In genomic region chr2:130378898-130379214, GRCh38 we compare ENCODE assay signal across 1 cellular context.
TF ChIP-seq lines count a peak whose summit lies in the region.

No MANE protein-coding gene starts in this region.

TF ChIP-seq in K562, 482 proteins besides CTCF, POLR2A, EP300 and RAD21 (continued from another document):
- TF ChIP-seq THRA (IDR thresholded peaks at IDR 0.05) (no peak), CSDE1 (IDR thresholded peaks at IDR 0.05) (no peak), ZNF592 (IDR thresholded peaks at IDR 0.05) (peak; percentile 34; the same call in 1 of the 2 replicates), SOX6 (IDR thresholded peaks at IDR 0.05) (no peak), FOXA3 (CRISPR knock-in tag; conservative IDR thresholded peaks at IDR 0.05 in 1 of 2, IDR thresholded peaks at IDR 0.05 in 1 of 2) (no peak), MYC (IDR thresholded peaks at IDR 0.05; ENCODE audit: low read depth, low read length) (no peak), MYC (CRISPR knock-in tag; IDR thresholded peaks at IDR 0.05; ENCODE audit: borderline replicate concordance, low read depth) (no peak), WHSC1 (IDR thresholded peaks at IDR 0.05; ENCODE audit: low read length) (no peak), ZNF280B (CRISPR knock-in tag; IDR thresholded peaks at IDR 0.05) (no peak), NEUROD1 (IDR thresholded peaks at IDR 0.05; ENCODE audit: borderline replicate concordance, low read depth, low read length, partially characterized antibody) (no peak), PPARD (CRISPR knock-in tag; IDR thresholded peaks at IDR 0.05) (no peak), ZNF408 (CRISPR knock-in tag; IDR thresholded peaks at IDR 0.05; ENCODE audit: low read depth) (no peak), TAF9B (IDR thresholded peaks at IDR 0.05; ENCODE audit: partially characterized antibody) (no peak), ILK (tag; IDR thresholded peaks at IDR 0.05; ENCODE audit: borderline replicate concordance, low read depth) (no peak), BRF1 (IDR thresholded peaks at IDR 0.05; ENCODE audit: borderline replicate concordance, extremely low read depth, insufficient read length) (no peak), PCBP1 (IDR thresholded peaks at IDR 0.05; ENCODE audit: low read depth, low read length, poor library complexity, severe bottlenecking) (no peak), ZBTB7A (IDR thresholded peaks at IDR 0.05; ENCODE audit: borderline replicate concordance, control insufficient read depth, low read depth, low read length) (no peak), POLR2AphosphoS2 (IDR thresholded peaks at IDR 0.05; ENCODE audit: low read length) (no peak), GTF2A2 (tag; IDR thresholded peaks at IDR 0.05) (no peak), NFE2 (IDR thresholded peaks at IDR 0.05; ENCODE audit: low read depth) (no peak), ZNF24 (IDR thresholded peaks at IDR 0.05) (no peak), ZNF586 (CRISPR knock-in tag; conservative IDR thresholded peaks at IDR 0.05) (no peak), EP400 (IDR thresholded peaks at IDR 0.05) (no peak; the same call in 1 of the 2 replicates), ZBTB17 (CRISPR knock-in tag; IDR thresholded peaks at IDR 0.05) (no peak), MTA3 (IDR thresholded peaks at IDR 0.05; ENCODE audit: borderline replicate concordance) (no peak), SRSF9 (IDR thresholded peaks at IDR 0.05; ENCODE audit: borderline replicate concordance, low read depth, low read length) (no peak), E2F5 (CRISPR knock-in tag; IDR thresholded peaks at IDR 0.05) (no peak), TAF7 (tag; IDR thresholded peaks at IDR 0.05) (no peak), HCFC1 (IDR thresholded peaks at IDR 0.05; ENCODE audit: low read depth, low read length) (no peak), MCM5 (IDR thresholded peaks at IDR 0.05; ENCODE audit: low read depth) (no peak), CGGBP1 (CRISPR knock-in tag; IDR thresholded peaks at IDR 0.05) (no peak), POLR2AphosphoS5 (IDR thresholded peaks at IDR 0.05; ENCODE audit: control insufficient read depth, insufficient read depth, low read depth, low read length) (no peak), SAFB2 (IDR thresholded peaks at IDR 0.05; ENCODE audit: borderline replicate concordance, low read depth, low read length, severe bottlenecking) (no peak), ZMIZ1 (IDR thresholded peaks at IDR 0.05; ENCODE audit: low read depth in 2 of 2, low read length in 2 of 2) (no peak), ZNF830 (CRISPR knock-in tag; IDR thresholded peaks at IDR 0.05) (no peak), SETDB1 (IDR thresholded peaks at IDR 0.05; ENCODE audit: low read length) (no peak), ZNF133 (CRISPR knock-in tag; IDR thresholded peaks at IDR 0.05) (no peak), ZNF699 (CRISPR knock-in tag; IDR thresholded peaks at IDR 0.05; ENCODE audit: insufficient replicate concordance) (no peak), SPI1 (IDR thresholded peaks at IDR 0.05; ENCODE audit: borderline replicate concordance, low read depth, low read length) (peak; percentile 43; the same call in 1 of the 2 replicates), JUND (IDR thresholded peaks at IDR 0.05; ENCODE audit: borderline replicate concordance, low read depth, low read length) (no peak), JUND (tag; IDR thresholded peaks at IDR 0.05; ENCODE audit: borderline replicate concordance, low read depth, low read length) (peak; percentile 11; the same call in 1 of the 3 replicates), NR4A1 (CRISPR knock-in tag; IDR thresholded peaks at IDR 0.05) (no peak), NR4A1 (tag; IDR thresholded peaks at IDR 0.05) (0 out of 2 replicates have a peak, but pooled peaks have one; percentile 55)
- TF ChIP-seq, protein P1, sequence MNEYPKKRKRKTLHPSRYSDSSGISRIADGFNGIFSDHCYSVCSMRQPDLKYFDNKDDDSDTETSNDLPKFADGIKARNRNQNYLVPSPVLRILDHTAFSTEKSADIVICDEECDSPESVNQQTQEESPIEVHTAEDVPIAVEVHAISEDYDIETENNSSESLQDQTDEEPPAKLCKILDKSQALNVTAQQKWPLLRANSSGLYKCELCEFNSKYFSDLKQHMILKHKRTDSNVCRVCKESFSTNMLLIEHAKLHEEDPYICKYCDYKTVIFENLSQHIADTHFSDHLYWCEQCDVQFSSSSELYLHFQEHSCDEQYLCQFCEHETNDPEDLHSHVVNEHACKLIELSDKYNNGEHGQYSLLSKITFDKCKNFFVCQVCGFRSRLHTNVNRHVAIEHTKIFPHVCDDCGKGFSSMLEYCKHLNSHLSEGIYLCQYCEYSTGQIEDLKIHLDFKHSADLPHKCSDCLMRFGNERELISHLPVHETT (CRISPR knock-in tag; conservative IDR thresholded peaks at IDR 0.05 in 1 of 2, IDR thresholded peaks at IDR 0.05 in 1 of 2): peak in 1 of 2 experiments; percentile 45; a peak in 1 of 4 replicates
- TF ChIP-seq, protein P2, sequence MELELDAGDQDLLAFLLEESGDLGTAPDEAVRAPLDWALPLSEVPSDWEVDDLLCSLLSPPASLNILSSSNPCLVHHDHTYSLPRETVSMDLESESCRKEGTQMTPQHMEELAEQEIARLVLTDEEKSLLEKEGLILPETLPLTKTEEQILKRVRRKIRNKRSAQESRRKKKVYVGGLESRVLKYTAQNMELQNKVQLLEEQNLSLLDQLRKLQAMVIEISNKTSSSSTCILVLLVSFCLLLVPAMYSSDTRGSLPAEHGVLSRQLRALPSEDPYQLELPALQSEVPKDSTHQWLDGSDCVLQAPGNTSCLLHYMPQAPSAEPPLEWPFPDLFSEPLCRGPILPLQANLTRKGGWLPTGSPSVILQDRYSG (tag; conservative IDR thresholded peaks at IDR 0.05; ENCODE audit: low read depth): 0 out of 2 replicates have a peak, but pooled peaks have one; percentile 32
- TF ChIP-seq, protein P3, sequence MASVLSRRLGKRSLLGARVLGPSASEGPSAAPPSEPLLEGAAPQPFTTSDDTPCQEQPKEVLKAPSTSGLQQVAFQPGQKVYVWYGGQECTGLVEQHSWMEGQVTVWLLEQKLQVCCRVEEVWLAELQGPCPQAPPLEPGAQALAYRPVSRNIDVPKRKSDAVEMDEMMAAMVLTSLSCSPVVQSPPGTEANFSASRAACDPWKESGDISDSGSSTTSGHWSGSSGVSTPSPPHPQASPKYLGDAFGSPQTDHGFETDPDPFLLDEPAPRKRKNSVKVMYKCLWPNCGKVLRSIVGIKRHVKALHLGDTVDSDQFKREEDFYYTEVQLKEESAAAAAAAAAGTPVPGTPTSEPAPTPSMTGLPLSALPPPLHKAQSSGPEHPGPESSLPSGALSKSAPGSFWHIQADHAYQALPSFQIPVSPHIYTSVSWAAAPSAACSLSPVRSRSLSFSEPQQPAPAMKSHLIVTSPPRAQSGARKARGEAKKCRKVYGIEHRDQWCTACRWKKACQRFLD (CRISPR knock-in tag; IDR thresholded peaks at IDR 0.05): 0 out of 2 replicates have a peak, but pooled peaks have one; percentile 16
- TF ChIP-seq, protein P4, sequence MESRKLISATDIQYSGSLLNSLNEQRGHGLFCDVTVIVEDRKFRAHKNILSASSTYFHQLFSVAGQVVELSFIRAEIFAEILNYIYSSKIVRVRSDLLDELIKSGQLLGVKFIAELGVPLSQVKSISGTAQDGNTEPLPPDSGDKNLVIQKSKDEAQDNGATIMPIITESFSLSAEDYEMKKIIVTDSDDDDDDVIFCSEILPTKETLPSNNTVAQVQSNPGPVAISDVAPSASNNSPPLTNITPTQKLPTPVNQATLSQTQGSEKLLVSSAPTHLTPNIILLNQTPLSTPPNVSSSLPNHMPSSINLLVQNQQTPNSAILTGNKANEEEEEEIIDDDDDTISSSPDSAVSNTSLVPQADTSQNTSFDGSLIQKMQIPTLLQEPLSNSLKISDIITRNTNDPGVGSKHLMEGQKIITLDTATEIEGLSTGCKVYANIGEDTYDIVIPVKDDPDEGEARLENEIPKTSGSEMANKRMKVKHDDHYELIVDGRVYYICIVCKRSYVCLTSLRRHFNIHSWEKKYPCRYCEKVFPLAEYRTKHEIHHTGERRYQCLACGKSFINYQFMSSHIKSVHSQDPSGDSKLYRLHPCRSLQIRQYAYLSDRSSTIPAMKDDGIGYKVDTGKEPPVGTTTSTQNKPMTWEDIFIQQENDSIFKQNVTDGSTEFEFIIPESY (CRISPR knock-in tag; IDR thresholded peaks at IDR 0.05): peak; percentile 81
TF ChIP-seq in K562: peak in this region for 11.
